ENCODE assay signal across 27 cellular contexts in genomic region chr7:135299245-135299644, GRCh38.
"Had no signal": no experiment of that assay in that cellular context is flagged by ENCODE, and none has a peak within 500 bp of the region (broad histone marks: within the 10 kb centered on the region; RNA-seq: fewer than 3 reads in every experiment).

No MANE protein-coding gene starts in this region.

- H3K36me3 Mint-ChIP-seq: natural killer cell treated with Interleukin-12 subunit alpha and Interleukin-12 subunit beta and Interleukin-15 and Interleukin-18, amount 100 ng/mL, for 72 hours; stimulated activated effector memory CD8-positive, alpha-beta T cell treated with anti-CD3 and anti-CD28 coated beads, Interleukin-12 subunit alpha, Interleukin-12 subunit beta, amount 100 ng/mL, for 72 hours had no signal

- DNase-seq: naive thymus-derived CD8-positive, alpha-beta T cell; occipital lobe; ovary; posterior cingulate gyrus; psoas muscle; right cardiac atrium; right lobe of liver; sigmoid colon; small intestine; stimulated activated CD4-positive, alpha-beta T cell treated with anti-CD3 and anti-CD28 coated beads, Interleukin-15, amount 100 ng/mL, for 24 hours; stimulated activated CD4-positive, alpha-beta T cell treated with anti-CD3 and anti-CD28 coated beads, Interleukin-2, amount 100 ng/mL, for 24 hours; stimulated activated CD4-positive, alpha-beta T cell treated with anti-CD3 and anti-CD28 coated beads, Interleukin-2, amount 100 ng/mL, for 48 hours; stimulated activated CD4-positive, alpha-beta T cell treated with anti-CD3 and anti-CD28 coated beads, Interleukin-4, amount 100 ng/mL, for 24 hours; stimulated activated naive B cell treated with anti-CD40 and anti-IgM and Interleukin-4, amounts not matched to agents 10 μg/mL and 1 μg/mL and 100 μg/mL, for 72 hours; stimulated activated naive CD4-positive, alpha-beta T cell treated with Interleukin-2 at 50 U/mL for 16 hours; stomach; thyroid gland; trophoblast cell; upper lobe of left lung had no signal

- H3K79me2 ChIP-seq: parathyroid adenoma had no signal

- H3K4me3 ChIP-seq: ovary, psoas muscle, right lobe of liver, sigmoid colon, stomach, thoracic aorta, thyroid gland, tibial nerve, upper lobe of left lung, vagina had no signal

- H3K27me3 Mint-ChIP-seq: progenitor cell of endocrine pancreas had no signal

- H3K9me3 Mint-ChIP-seq: natural killer cell treated with Interleukin-12 subunit alpha and Interleukin-12 subunit beta and Interleukin-15 and Interleukin-18, amount 100 ng/mL, for 72 hours had no signal

- H3K4me1 ChIP-seq: parathyroid adenoma, psoas muscle, right lobe of liver, sigmoid colon, stomach, thyroid gland, tibial nerve, upper lobe of left lung, vagina had no signal

- H3K36me3 ChIP-seq: ovary, right lobe of liver, sigmoid colon, stomach, thoracic aorta, thyroid gland, tibial nerve, upper lobe of left lung, vagina had no signal

- H2AFZ ChIP-seq: parathyroid adenoma had no signal

- H3K4me1 Mint-ChIP-seq: naive thymus-derived CD8-positive, alpha-beta T cell; stimulated activated effector memory CD8-positive, alpha-beta T cell treated with anti-CD3 and anti-CD28 coated beads, Interleukin-12 subunit alpha, Interleukin-12 subunit beta, amount 100 ng/mL, for 72 hours; stimulated activated naive B cell treated with anti-CD40 and anti-IgM and Interleukin-4, amounts not matched to agents 10 μg/mL and 1 μg/mL and 100 μg/mL, for 72 hours had no signal

- H3K27ac Mint-ChIP-seq: naive thymus-derived CD8-positive, alpha-beta T cell; natural killer cell treated with Interleukin-12 subunit alpha and Interleukin-12 subunit beta and Interleukin-15 and Interleukin-18, amount 100 ng/mL, for 72 hours; progenitor cell of endocrine pancreas; stimulated activated effector memory CD8-positive, alpha-beta T cell treated with anti-CD3 and anti-CD28 coated beads, Interleukin-12 subunit alpha, Interleukin-12 subunit beta, amount 100 ng/mL, for 72 hours; stimulated activated naive B cell treated with anti-CD40 and anti-IgM and Interleukin-4, amounts not matched to agents 10 μg/mL and 1 μg/mL and 100 μg/mL, for 72 hours; stimulated activated naive CD8-positive, alpha-beta T cell treated with anti-CD3 and anti-CD28 coated beads, Interleukin-15, Interleukin-2, amounts not matched to agents 100 ng/mL and 50 ng/mL, for 24 hours had no signal

- H3K27me3 ChIP-seq: ovary, right lobe of liver, sigmoid colon, stomach, thyroid gland, tibial nerve, vagina had no signal

- H3K27ac ChIP-seq: ovary, parathyroid adenoma, psoas muscle, right lobe of liver, sigmoid colon, stomach, thoracic aorta, thyroid gland, tibial nerve, upper lobe of left lung, vagina had no signal

- H3K4me3 Mint-ChIP-seq: naive thymus-derived CD8-positive, alpha-beta T cell; natural killer cell treated with Interleukin-12 subunit alpha and Interleukin-12 subunit beta and Interleukin-15 and Interleukin-18, amount 100 ng/mL, for 72 hours; stimulated activated effector memory CD8-positive, alpha-beta T cell treated with anti-CD3 and anti-CD28 coated beads, Interleukin-12 subunit alpha, Interleukin-12 subunit beta, amount 100 ng/mL, for 72 hours; stimulated activated naive B cell treated with anti-CD40 and anti-IgM and Interleukin-4, amounts not matched to agents 10 μg/mL and 1 μg/mL and 100 μg/mL, for 72 hours; stimulated activated naive CD8-positive, alpha-beta T cell treated with anti-CD3 and anti-CD28 coated beads, Interleukin-15, Interleukin-2, amounts not matched to agents 100 ng/mL and 50 ng/mL, for 24 hours had no signal

- H3K9me3 ChIP-seq: ovary, psoas muscle, right lobe of liver, sigmoid colon, thoracic aorta, thyroid gland, upper lobe of left lung, vagina had no signal

- H3K9ac ChIP-seq: parathyroid adenoma had no signal
